21 cellular contexts compared by ENCODE assay signal in genomic region chr1:55854911-55855310, GRCh38.
DNase-seq lines count a peak whose midpoint lies in the region; ATAC-seq, FAIRE-seq and TF ChIP-seq lines count a peak whose summit lies in the region.
"Had no signal": no experiment of that assay in that cellular context is flagged by ENCODE, and none has a peak within 500 bp of the region (broad histone marks: within the 10 kb centered on the region; RNA-seq: fewer than 3 reads in every experiment).

No MANE protein-coding gene starts in this region.

- no peaks in the 10 kb centered on the region for H3K9me2 ChIP-seq in SK-N-SH

- no peaks in the 10 kb centered on the region for H4K20me1 ChIP-seq in SK-N-SH (ENCODE audit: insufficient read depth)
- no peaks in the 10 kb centered on the region for H4K20me1 ChIP-seq in astrocyte (ENCODE audit: insufficient read depth, low read length)
- no peaks in the 10 kb centered on the region for H4K20me1 ChIP-seq in HepG2 (ENCODE audit: insufficient read depth, low read length)

- 57% methylated on average over 2 of the region's 2 CpGs for WGBS in SK-N-SH (ENCODE audit: low lambda C conversion rate)
- 21% methylated on average over 2 of the region's 2 CpGs for WGBS in HepG2 (ENCODE audit: low lambda C conversion rate)

- no peaks in the 10 kb centered on the region for H3K4me1 Mint-ChIP-seq in astrocyte (ENCODE audit: low read depth, unreplicated experiment)
- H3K4me1 Mint-ChIP-seq in activated naive CD4-positive, alpha-beta T cell treated with anti-CD3 and anti-CD28 coated beads for 36 hours (ENCODE audit: low read depth): no peaks in the 10 kb centered on the region

- TF ChIP-seq EP300 in SK-N-SH (IDR thresholded peaks at IDR 0.05; ENCODE audit: borderline replicate concordance in 1 of 2, low read depth in 1 of 2, low read length in 1 of 2) (no peak), HepG2 (IDR thresholded peaks at IDR 0.05; ENCODE audit: low read depth in 2 of 2, low read length in 2 of 2) (no peak), HepG2 (CRISPR knock-in tag; IDR thresholded peaks at IDR 0.05; ENCODE audit: borderline replicate concordance) (no peak)

- TF ChIP-seq POLR2A in HepG2 (IDR thresholded peaks at IDR 0.05; ENCODE audit: insufficient read depth in 1 of 2, low read depth in 2 of 2, low read length in 2 of 2): no peak

- peak; percentile 46 for ATAC-seq in SK-N-SH treated with all-trans-retinoic acid at 6 μM for 48 hours
- ATAC-seq in HepG2: no peak
- ATAC-seq: HCT116 had no signal

- H3K27me3 ChIP-seq in SK-N-SH (ENCODE audit: insufficient read depth) (no peaks in the 10 kb centered on the region), astrocyte (ENCODE audit: insufficient read depth, low read length) (no peaks in the 10 kb centered on the region), HepG2 (ENCODE audit: control insufficient read depth in 1 of 2, insufficient read depth in 2 of 2, low read length in 2 of 2) (0 out of 5 replicates have a peak, but pooled peaks cover 0 to 1% of the 10 kb centered on the region in 2 experiments)
- H3K27me3 ChIP-seq: MG63 had no signal

- TF ChIP-seq RAD21 in SK-N-SH (IDR thresholded peaks at IDR 0.05; ENCODE audit: low read length): no peak
- TF ChIP-seq RAD21 in HepG2 (CRISPR knock-in tag; IDR thresholded peaks at IDR 0.05): no peak

- DNase-seq in SK-N-SH: no peak
- DNase-seq in astrocyte (ENCODE audit: low read depth): peak; percentile 87
- DNase-seq in fibroblast of peridontal ligament (ENCODE audit: extremely low read depth): peak; percentile 76
- DNase-seq in HepG2 (ENCODE audit: low spot score): no peak
- no peak for DNase-seq in iPS-NIHi11 (ENCODE audit: low spot score)
- no peak for DNase-seq in NAMALWA (ENCODE audit: low spot score)
- no peak for DNase-seq in activated naive CD4-positive, alpha-beta T cell treated with anti-CD3 and anti-CD28 coated beads for 36 hours
- DNase-seq: AML-193, Caco-2, DMS53, KG1, MG63, NCI-H1105 treated with DMSO at 0.1 percent for 48 hours, NCI-H187, NCI-H510A, SHP77 had no signal

- H3K9ac ChIP-seq in SK-N-SH (no peak overlapping the region), astrocyte (ENCODE audit: low read length) (no peak overlapping the region), HepG2 (ENCODE audit: insufficient read depth, low read depth, low read length) (no peak overlapping the region)

- no peaks in the 10 kb centered on the region for H3K79me2 ChIP-seq in SK-N-SH (ENCODE audit: insufficient read depth)
- H3K79me2 ChIP-seq in astrocyte (ENCODE audit: insufficient read depth, low read length): no peaks in the 10 kb centered on the region
- H3K79me2 ChIP-seq in HepG2 (ENCODE audit: insufficient read depth, low read length): no peaks in the 10 kb centered on the region

- no peak overlapping the region for H3K4me2 ChIP-seq in SK-N-SH
- H3K4me2 ChIP-seq in astrocyte (ENCODE audit: low read length): no peak overlapping the region
- no peak overlapping the region for H3K4me2 ChIP-seq in HepG2 (ENCODE audit: low read depth, low read length)

- H3K36me3 ChIP-seq in SK-N-SH (replicated peaks in 1 of 2; ENCODE audit: control insufficient read depth in 1 of 2, insufficient read depth in 2 of 2, low read length in 1 of 2): no peaks in the 10 kb centered on the region
- no peaks in the 10 kb centered on the region for H3K36me3 ChIP-seq in astrocyte (ENCODE audit: insufficient read depth, low read length)
- no peaks in the 10 kb centered on the region for H3K36me3 ChIP-seq in HepG2 (replicated peaks in 1 of 2; ENCODE audit: control insufficient read depth in 1 of 2, insufficient read depth in 2 of 2, low read length in 2 of 2)
- H3K36me3 ChIP-seq: MG63 had no signal

- FAIRE-seq in astrocyte (lab: Jason Lieb, UNC) (no peak), HepG2 (lab: Jason Lieb, UNC) (no peak)
- FAIRE-seq: RCC 7860 had no signal

- no peaks in the 10 kb centered on the region for H3K9me3 Mint-ChIP-seq in astrocyte (ENCODE audit: unreplicated experiment)
- H3K9me3 Mint-ChIP-seq in activated naive CD4-positive, alpha-beta T cell treated with anti-CD3 and anti-CD28 coated beads for 36 hours: no peaks in the 10 kb centered on the region

- TF ChIP-seq CTCF in SK-N-SH (IDR thresholded peaks at IDR 0.05) (no peak), astrocyte (IDR thresholded peaks at IDR 0.05; ENCODE audit: insufficient read depth, low read depth, low read length) (no peak), HepG2 (CRISPR knock-in tag; IDR thresholded peaks at IDR 0.05) (no peak)

- BruUV-seq in HepG2 (replicated peaks; lab: Mats Ljungman, UMichigan): no TSS peak

- CTCF ChIA-PET in SK-N-SH (lab: Yijun Ruan, JAX) (interaction anchor here (0.5 to 1.4 kb wide), 3 partner anchors 91 to 1223 kb away, joined by 3 to 4 read pairs (median 4); no protein-coding TSS in a partner anchor), HepG2 (lab: Yijun Ruan, JAX; ENCODE audit: low intra/inter-chr PET ratio, low total read pairs) (no interaction called here)
- CTCF ChIA-PET in activated naive CD4-positive, alpha-beta T cell treated with anti-CD3 and anti-CD28 coated beads for 36 hours (lab: Charles Lee): no interaction called here

- no peak overlapping the region for H3K4me3 ChIP-seq in SK-N-SH (ENCODE audit: low read depth in 2 of 2, low read length in 1 of 2)
- no peak overlapping the region for H3K4me3 ChIP-seq in astrocyte (ENCODE audit: insufficient read depth, low read depth, low read length)
- H3K4me3 ChIP-seq in HepG2 (replicated peaks in 1 of 3; ENCODE audit: insufficient read depth in 1 of 3, low read depth in 2 of 3, low read length in 3 of 3): no peak overlapping the region
- H3K4me3 ChIP-seq: MG63 had no signal

- H3F3A ChIP-seq in SK-N-SH (replicated peaks; ENCODE audit: insufficient read depth): no peaks in the 10 kb centered on the region

- H2AFZ ChIP-seq in SK-N-SH (ENCODE audit: low read depth): no peak overlapping the region
- H2AFZ ChIP-seq in astrocyte (ENCODE audit: low read depth, low read length): no peak overlapping the region
- no peak overlapping the region for H2AFZ ChIP-seq in HepG2 (ENCODE audit: low read length)

- H3K27ac ChIP-seq in SK-N-SH (ENCODE audit: low read depth in 2 of 2, low read length in 1 of 2) (peak overlapping the region in 1 of 2 experiments; percentile 9; a peak in 1 of 4 replicates), astrocyte (ENCODE audit: low read depth, low read length) (no peak overlapping the region), HepG2 (ENCODE audit: extremely low read length, insufficient read depth, low read length) (no peak overlapping the region)
- H3K27ac ChIP-seq: 22Rv1, HL-60 had no signal

- no peaks in the 10 kb centered on the region for H3K36me3 Mint-ChIP-seq in astrocyte (ENCODE audit: low read depth, unreplicated experiment)
- no peaks in the 10 kb centered on the region for H3K36me3 Mint-ChIP-seq in activated naive CD4-positive, alpha-beta T cell treated with anti-CD3 and anti-CD28 coated beads for 36 hours (ENCODE audit: low read depth)

- H3K27me3 Mint-ChIP-seq in astrocyte (ENCODE audit: low read depth, unreplicated experiment): peaks cover 54% of the 10 kb centered on the region
- H3K27me3 Mint-ChIP-seq in activated naive CD4-positive, alpha-beta T cell treated with anti-CD3 and anti-CD28 coated beads for 36 hours (ENCODE audit: low read depth): no peaks in the 10 kb centered on the region

- no peak overlapping the region for H3K27ac Mint-ChIP-seq in astrocyte (ENCODE audit: unreplicated experiment)
- H3K27ac Mint-ChIP-seq in activated naive CD4-positive, alpha-beta T cell treated with anti-CD3 and anti-CD28 coated beads for 36 hours: no peak overlapping the region

- H3K9me3 ChIP-seq in SK-N-SH (no peaks in the 10 kb centered on the region), astrocyte (ENCODE audit: insufficient read depth, low read depth, low read length) (no peaks in the 10 kb centered on the region), HepG2 (ENCODE audit: low read length) (no peaks in the 10 kb centered on the region)
- H3K9me3 ChIP-seq: Caco-2 had no signal

- no peak overlapping the region for H3K4me3 Mint-ChIP-seq in astrocyte (ENCODE audit: unreplicated experiment)
- H3K4me3 Mint-ChIP-seq in activated naive CD4-positive, alpha-beta T cell treated with anti-CD3 and anti-CD28 coated beads for 36 hours: no peak overlapping the region

- POLR2A ChIA-PET in SK-N-SH (lab: Yijun Ruan, JAX) (interaction anchor here (0.6 kb wide), 1 partner anchor 196 kb away, joined by 3 read pairs; no protein-coding TSS in a partner anchor), HepG2 (lab: Yijun Ruan, JAX) (no interaction called here)

- intact Hi-C loops in HepG2 (cut with micrococcal nuclease; ENCODE audit: unreplicated experiment): no loop called here
- intact Hi-C loops in activated naive CD4-positive, alpha-beta T cell treated with anti-CD3 and anti-CD28 coated beads for 36 hours (cut with micrococcal nuclease): no loop called here

- peaks cover 0 to 5% of the 10 kb centered on the region in 2 experiments; a peak in 2 of 4 replicates for H3K4me1 ChIP-seq in SK-N-SH (ENCODE audit: control insufficient read depth in 1 of 2, insufficient read depth in 2 of 2, low read depth in 1 of 2, low read length in 1 of 2)
- no peaks in the 10 kb centered on the region for H3K4me1 ChIP-seq in astrocyte (ENCODE audit: insufficient read depth, low read length)
- no peaks in the 10 kb centered on the region for H3K4me1 ChIP-seq in HepG2 (ENCODE audit: insufficient read depth, low read length)
- H3K4me1 ChIP-seq: Caco-2 had no signal

- in situ Hi-C loops in HepG2 (cut with HindIII; ENCODE audit: extremely low pct_ligation_motif_present, low pct_unique_long_range_greater_than_20kb): loop anchor here (25.0 kb wide), 1 partner anchor 732 kb away; the partner anchor contains the start of gene PLPP3

TF ChIP-seq in SK-N-SH treated with all-trans-retinoic acid at 6 μM for 48 hours, 23 proteins besides CTCF, POLR2A, EP300 and RAD21 (continues in another document):
- TF ChIP-seq ZFP3 (CRISPR knock-in tag; IDR thresholded peaks at IDR 0.05): no peak
- TF ChIP-seq TOX (CRISPR knock-in tag; IDR thresholded peaks at IDR 0.05; ENCODE audit: borderline replicate concordance): no peak
- no peak for TF ChIP-seq RARB (CRISPR knock-in tag; IDR thresholded peaks at IDR 0.05)

TF ChIP-seq in HepG2, 621 proteins besides CTCF, POLR2A, EP300 and RAD21 (continues in another document):
- TF ChIP-seq ZNF362 (CRISPR knock-in tag; IDR thresholded peaks at IDR 0.05; ENCODE audit: borderline replicate concordance) (no peak), MBD4 (IDR thresholded peaks at IDR 0.05; ENCODE audit: borderline replicate concordance, low read length) (no peak), ZNF569 (CRISPR knock-in tag; IDR thresholded peaks at IDR 0.05; ENCODE audit: borderline replicate concordance) (no peak), RFXAP (CRISPR knock-in tag; IDR thresholded peaks at IDR 0.05; ENCODE audit: borderline replicate concordance) (no peak), ZBTB1 (CRISPR knock-in tag; IDR thresholded peaks at IDR 0.05; ENCODE audit: borderline replicate concordance) (no peak)

Comparison
In these comparisons a context has a peak if more than half of its experiments do, and no peak if none do; other contexts are left out.
1. DNase-seq: peak in astrocyte (single experiment) and fibroblast of peridontal ligament (single experiment); none in SK-N-SH (single experiment), HepG2 (single experiment), iPS-NIHi11 (single experiment), NAMALWA (single experiment) and activated naive CD4-positive, alpha-beta T cell treated with anti-CD3 and anti-CD28 coated beads for 36 hours (single experiment).